In the genomic region with DNA sequence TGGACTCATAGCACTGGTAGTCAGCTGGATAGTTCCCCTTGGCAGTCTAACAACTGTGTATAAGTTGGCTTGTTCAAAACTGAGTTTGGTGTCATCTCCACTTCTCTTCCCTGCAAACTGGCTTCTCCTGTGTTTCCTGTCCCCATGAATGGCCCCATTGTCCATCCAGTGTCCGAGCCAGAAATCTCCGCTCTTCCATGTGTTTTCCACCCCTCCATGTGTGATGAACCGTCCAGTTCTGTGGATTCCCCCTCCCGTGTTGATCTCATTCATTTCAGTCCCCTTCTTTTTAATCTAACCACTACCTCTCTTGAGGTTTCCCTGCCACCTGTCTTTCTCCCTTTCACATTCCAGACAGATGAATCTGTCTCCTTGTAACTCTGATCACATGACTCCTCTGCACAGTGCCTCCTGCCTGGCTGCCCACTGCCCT, we compare ENCODE assay signal across 15 cellular contexts.
DNase-seq lines count a peak whose midpoint lies in the region; ATAC-seq and TF ChIP-seq lines count a peak whose summit lies in the region.
"Had no signal": no experiment of that assay in that cellular context is flagged by ENCODE, and none has a peak within 500 bp of the region (broad histone marks: within the 10 kb centered on the region; RNA-seq: fewer than 3 reads in every experiment).

No MANE protein-coding gene starts in this region.

- H3K4me3 Mint-ChIP-seq in GM23338 (no peak overlapping the region), progenitor cell of endocrine pancreas (ENCODE audit: low read depth) (no peak overlapping the region)
- H3K4me3 Mint-ChIP-seq: activated naive CD8-positive, alpha-beta T cell treated with anti-CD3 and anti-CD28 coated beads for 36 hours; T-helper 17 cell had no signal

- H3K27me3 Mint-ChIP-seq in GM23338 (ENCODE audit: insufficient read depth, low read depth, poor library complexity), result peaks cover 4% of the 10 kb centered on the region
- H3K27me3 Mint-ChIP-seq in progenitor cell of endocrine pancreas, result no peaks in the 10 kb centered on the region

- DNase-seq in GM23338 (ENCODE audit: low spot score) (no peak), NCI-H2196 treated with DMSO at 0.1 percent for 48 hours (lab: John Stamatoyannopoulos, UW; ENCODE audit: unreplicated experiment) (peak; percentile 30), epithelial cell of proximal tubule (ENCODE audit: low read depth) (peak; percentile 68), progenitor cell of endocrine pancreas (ENCODE audit: low spot score, unreplicated experiment) (no peak), NCI-H2081 treated with DMSO at 0.1 percent for 48 hours (lab: John Stamatoyannopoulos, UW) (no peak)
- DNase-seq: activated CD8-positive, alpha-beta memory T cell treated with anti-CD3 and anti-CD28 coated beads for 24 hours; activated naive CD8-positive, alpha-beta T cell treated with anti-CD3 and anti-CD28 coated beads for 36 hours; heart right ventricle; mucosa of descending colon; sigmoid colon; T-helper 17 cell had no signal

- H3K36me3 ChIP-seq in GM23338 (ENCODE audit: insufficient read depth), result no peaks in the 10 kb centered on the region
- H3K36me3 ChIP-seq: heart right ventricle, sigmoid colon had no signal

- H3K4me2 ChIP-seq in GM23338, result no peak overlapping the region

- H3K9me3 Mint-ChIP-seq in GM23338 (no peaks in the 10 kb centered on the region), progenitor cell of endocrine pancreas (ENCODE audit: low read depth) (peaks cover 4% of the 10 kb centered on the region)
- H3K9me3 Mint-ChIP-seq: activated naive CD8-positive, alpha-beta T cell treated with anti-CD3 and anti-CD28 coated beads for 36 hours had no signal

- no peak overlapping the region for H3K4me3 ChIP-seq in GM23338
- no peak overlapping the region for H3K4me3 ChIP-seq in epithelial cell of proximal tubule (ENCODE audit: low read depth, low read length)
- H3K4me3 ChIP-seq: dorsolateral prefrontal cortex, heart right ventricle, mucosa of descending colon, sigmoid colon had no signal

- no peak for ATAC-seq in GM23338
- ATAC-seq in HG02642 (IDR thresholded peaks at IDR 0.05; ENCODE audit: poor library complexity, unreplicated experiment), result no peak
- ATAC-seq in HG02970 (IDR thresholded peaks at IDR 0.05; ENCODE audit: low FRiP score, unreplicated experiment), result no peak
- no peak for ATAC-seq in HG03571 (IDR thresholded peaks at IDR 0.05; ENCODE audit: unreplicated experiment)
- ATAC-seq: mucosa of descending colon, T-helper 17 cell had no signal

- H4K20me1 ChIP-seq in GM23338 (replicated peaks; ENCODE audit: insufficient read depth), result peaks cover 12% of the 10 kb centered on the region

- peaks cover 6% of the 10 kb centered on the region; the same call in 1 of the 2 replicates for H3K4me1 ChIP-seq in GM23338 (ENCODE audit: insufficient read depth)

- H3K36me3 Mint-ChIP-seq in GM23338 (ENCODE audit: low read depth), result peaks cover 22% of the 10 kb centered on the region
- H3K36me3 Mint-ChIP-seq in progenitor cell of endocrine pancreas (ENCODE audit: insufficient read depth), result peaks cover 9% of the 10 kb centered on the region
- H3K36me3 Mint-ChIP-seq: activated naive CD8-positive, alpha-beta T cell treated with anti-CD3 and anti-CD28 coated beads for 36 hours had no signal

- H3K27ac Mint-ChIP-seq in GM23338 (peak overlapping the region; percentile 2), progenitor cell of endocrine pancreas (peak overlapping the region; percentile 90)
- H3K27ac Mint-ChIP-seq: activated naive CD8-positive, alpha-beta T cell treated with anti-CD3 and anti-CD28 coated beads for 36 hours; T-helper 17 cell had no signal

- H3K9me2 ChIP-seq in GM23338 (ENCODE audit: insufficient read depth), result no peaks in the 10 kb centered on the region

- no peaks in the 10 kb centered on the region for H3K27me3 ChIP-seq in GM23338 (ENCODE audit: insufficient read depth)
- H3K27me3 ChIP-seq: dorsolateral prefrontal cortex, heart right ventricle, sigmoid colon had no signal

- no peak overlapping the region for H3K27ac ChIP-seq in GM23338 (ENCODE audit: low read depth)

- TF ChIP-seq CTCF in GM23338 (conservative IDR thresholded peaks at IDR 0.05; ENCODE audit: low read depth in 2 of 2) (no peak), epithelial cell of proximal tubule (conservative IDR thresholded peaks at IDR 0.05; ENCODE audit: low read depth, low read length) (peak; percentile 19), progenitor cell of endocrine pancreas (IDR thresholded peaks at IDR 0.05; ENCODE audit: unreplicated experiment) (no peak)

- H3K4me1 Mint-ChIP-seq in GM23338 (peaks cover 23% of the 10 kb centered on the region), progenitor cell of endocrine pancreas (ENCODE audit: low read depth) (peaks cover 7% of the 10 kb centered on the region)
- H3K4me1 Mint-ChIP-seq: T-helper 17 cell had no signal

- no peak overlapping the region for H2AFZ ChIP-seq in GM23338

- H3K79me2 ChIP-seq in GM23338 (replicated peaks; ENCODE audit: insufficient read depth), result peaks cover 60% of the 10 kb centered on the region

- no peaks in the 10 kb centered on the region for H3F3A ChIP-seq in GM23338 (replicated peaks; ENCODE audit: low read depth)

TF ChIP-seq in GM23338, 12 proteins besides CTCF, POLR2A, EP300 and RAD21 (continues in another document):
- TF ChIP-seq, protein P1, sequence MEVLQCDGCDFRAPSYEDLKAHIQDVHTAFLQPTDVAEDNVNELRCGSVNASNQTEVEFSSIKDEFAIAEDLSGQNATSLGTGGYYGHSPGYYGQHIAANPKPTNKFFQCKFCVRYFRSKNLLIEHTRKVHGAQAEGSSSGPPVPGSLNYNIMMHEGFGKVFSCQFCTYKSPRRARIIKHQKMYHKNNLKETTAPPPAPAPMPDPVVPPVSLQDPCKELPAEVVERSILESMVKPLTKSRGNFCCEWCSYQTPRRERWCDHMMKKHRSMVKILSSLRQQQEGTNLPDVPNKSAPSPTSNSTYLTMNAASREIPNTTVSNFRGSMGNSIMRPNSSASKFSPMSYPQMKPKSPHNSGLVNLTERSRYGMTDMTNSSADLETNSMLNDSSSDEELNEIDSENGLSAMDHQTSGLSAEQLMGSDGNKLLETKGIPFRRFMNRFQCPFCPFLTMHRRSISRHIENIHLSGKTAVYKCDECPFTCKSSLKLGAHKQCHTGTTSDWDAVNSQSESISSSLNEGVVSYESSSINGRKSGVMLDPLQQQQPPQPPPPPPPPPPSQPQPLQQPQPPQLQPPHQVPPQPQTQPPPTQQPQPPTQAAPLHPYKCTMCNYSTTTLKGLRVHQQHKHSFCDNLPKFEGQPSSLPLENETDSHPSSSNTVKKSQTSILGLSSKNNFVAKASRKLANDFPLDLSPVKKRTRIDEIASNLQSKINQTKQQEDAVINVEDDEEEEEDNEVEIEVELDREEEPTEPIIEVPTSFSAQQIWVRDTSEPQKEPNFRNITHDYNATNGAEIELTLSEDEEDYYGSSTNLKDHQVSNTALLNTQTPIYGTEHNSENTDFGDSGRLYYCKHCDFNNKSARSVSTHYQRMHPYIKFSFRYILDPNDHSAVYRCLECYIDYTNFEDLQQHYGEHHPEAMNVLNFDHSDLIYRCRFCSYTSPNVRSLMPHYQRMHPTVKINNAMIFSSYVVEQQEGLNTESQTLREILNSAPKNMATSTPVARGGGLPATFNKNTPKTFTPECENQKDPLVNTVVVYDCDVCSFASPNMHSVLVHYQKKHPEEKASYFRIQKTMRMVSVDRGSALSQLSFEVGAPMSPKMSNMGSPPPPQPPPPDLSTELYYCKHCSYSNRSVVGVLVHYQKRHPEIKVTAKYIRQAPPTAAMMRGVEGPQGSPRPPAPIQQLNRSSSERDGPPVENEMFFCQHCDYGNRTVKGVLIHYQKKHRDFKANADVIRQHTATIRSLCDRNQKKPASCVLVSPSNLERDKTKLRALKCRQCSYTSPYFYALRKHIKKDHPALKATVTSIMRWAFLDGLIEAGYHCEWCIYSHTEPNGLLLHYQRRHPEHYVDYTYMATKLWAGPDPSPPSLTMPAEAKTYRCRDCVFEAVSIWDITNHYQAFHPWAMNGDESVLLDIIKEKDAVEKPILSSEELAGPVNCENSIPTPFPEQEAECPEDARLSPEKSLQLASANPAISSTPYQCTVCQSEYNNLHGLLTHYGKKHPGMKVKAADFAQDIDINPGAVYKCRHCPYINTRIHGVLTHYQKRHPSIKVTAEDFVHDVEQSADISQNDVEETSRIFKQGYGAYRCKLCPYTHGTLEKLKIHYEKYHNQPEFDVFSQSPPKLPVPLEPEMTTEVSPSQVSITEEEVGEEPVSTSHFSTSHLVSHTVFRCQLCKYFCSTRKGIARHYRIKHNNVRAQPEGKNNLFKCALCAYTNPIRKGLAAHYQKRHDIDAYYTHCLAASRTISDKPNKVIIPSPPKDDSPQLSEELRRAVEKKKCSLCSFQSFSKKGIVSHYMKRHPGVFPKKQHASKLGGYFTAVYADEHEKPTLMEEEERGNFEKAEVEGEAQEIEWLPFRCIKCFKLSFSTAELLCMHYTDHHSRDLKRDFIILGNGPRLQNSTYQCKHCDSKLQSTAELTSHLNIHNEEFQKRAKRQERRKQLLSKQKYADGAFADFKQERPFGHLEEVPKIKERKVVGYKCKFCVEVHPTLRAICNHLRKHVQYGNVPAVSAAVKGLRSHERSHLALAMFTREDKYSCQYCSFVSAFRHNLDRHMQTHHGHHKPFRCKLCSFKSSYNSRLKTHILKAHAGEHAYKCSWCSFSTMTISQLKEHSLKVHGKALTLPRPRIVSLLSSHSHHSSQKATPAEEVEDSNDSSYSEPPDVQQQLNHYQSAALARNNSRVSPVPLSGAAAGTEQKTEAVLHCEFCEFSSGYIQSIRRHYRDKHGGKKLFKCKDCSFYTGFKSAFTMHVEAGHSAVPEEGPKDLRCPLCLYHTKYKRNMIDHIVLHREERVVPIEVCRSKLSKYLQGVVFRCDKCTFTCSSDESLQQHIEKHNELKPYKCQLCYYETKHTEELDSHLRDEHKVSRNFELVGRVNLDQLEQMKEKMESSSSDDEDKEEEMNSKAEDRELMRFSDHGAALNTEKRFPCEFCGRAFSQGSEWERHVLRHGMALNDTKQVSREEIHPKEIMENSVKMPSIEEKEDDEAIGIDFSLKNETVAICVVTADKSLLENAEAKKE (CRISPR knock-in tag; IDR thresholded peaks at IDR 0.05), result no peak
- no peak for TF ChIP-seq JUNB (IDR thresholded peaks at IDR 0.05; ENCODE audit: unreplicated experiment)
- TF ChIP-seq EZH2phosphoT487 (IDR thresholded peaks at IDR 0.05; ENCODE audit: unreplicated experiment), result no peak
- TF ChIP-seq ZNF331 (CRISPR knock-in tag; IDR thresholded peaks at IDR 0.05; ENCODE audit: low read depth), result no peak
- TF ChIP-seq POLR2AphosphoS5 (IDR thresholded peaks at IDR 0.05; ENCODE audit: low read depth), result no peak
- TF ChIP-seq NANOG (IDR thresholded peaks at IDR 0.05; ENCODE audit: borderline replicate concordance), result no peak
- no peak for TF ChIP-seq STAT1 (IDR thresholded peaks at IDR 0.05; ENCODE audit: unreplicated experiment)
- no peak for TF ChIP-seq EZH2 (IDR thresholded peaks at IDR 0.05; ENCODE audit: low read depth, unreplicated experiment)
- no peak for TF ChIP-seq CREB1 (CRISPR knock-in tag; IDR thresholded peaks at IDR 0.05; ENCODE audit: low read depth)
- no peak for TF ChIP-seq ZNF114 (CRISPR knock-in tag; IDR thresholded peaks at IDR 0.05)

Comparison
In these comparisons a context has a peak if more than half of its experiments do, and no peak if none do; other contexts are left out.
1. DNase-seq: peak in NCI-H2196 treated with DMSO at 0.1 percent for 48 hours (single experiment) and epithelial cell of proximal tubule (single experiment); none in GM23338 (single experiment), progenitor cell of endocrine pancreas (single experiment) and NCI-H2081 treated with DMSO at 0.1 percent for 48 hours (single experiment).